ENCODE assay signal across 32 cellular contexts in genomic region chr19:5916201-5916708, GRCh38. TPM values are rescaled to one million over a fixed set of nuclear protein-coding genes. Genes with fewer than 3 reads are reported as not detected.
DNase-seq lines count a peak whose midpoint lies in the region; ATAC-seq, FAIRE-seq and TF ChIP-seq lines count a peak whose summit lies in the region.
"Had no signal": no experiment of that assay in that cellular context is flagged by ENCODE, and none has a peak within 500 bp of the region (broad histone marks: within the 10 kb centered on the region; RNA-seq: fewer than 3 reads in every experiment).

No MANE protein-coding gene starts in this region.

- ATAC-seq in HepG2 (no peak), right lobe of liver (no peak), gastroesophageal sphincter (peak; percentile 57)
- ATAC-seq: activated CD8-positive, alpha-beta T cell treated with anti-CD3 and anti-CD28 coated beads, Interleukin-2, amount 10 ng/mL, durations not matched to agents 7 days and 5 days; stimulated activated naive CD8-positive, alpha-beta T cell treated with anti-CD3 and anti-CD28 coated beads, Interleukin-15, Interleukin-2, amounts not matched to agents 100 U/mL and 50 U/mL, for 24 hours had no signal

- intact Hi-C loops in HepG2 (cut with micrococcal nuclease; ENCODE audit: unreplicated experiment) (no loop called here), right lobe of liver (cut with DNase I) (no loop called here), kidney (cut with DNase I) (no loop called here)

- TF ChIP-seq EP300 in HepG2 (IDR thresholded peaks at IDR 0.05; ENCODE audit: low read depth in 2 of 2, low read length in 2 of 2) (no peak), HepG2 (CRISPR knock-in tag; IDR thresholded peaks at IDR 0.05; ENCODE audit: borderline replicate concordance) (no peak), gastroesophageal sphincter (IDR thresholded peaks at IDR 0.05) (no peak)

- H3K79me2 ChIP-seq in HepG2 (ENCODE audit: insufficient read depth, low read length) = no peaks in the 10 kb centered on the region

- peaks cover 16% of the 10 kb centered on the region for H3K4me1 Mint-ChIP-seq in nephron progenitor cell
- H3K4me1 Mint-ChIP-seq: activated naive CD4-positive, alpha-beta T cell treated with anti-CD3 and anti-CD28 coated beads, Interleukin-2, amount 10 ng/mL, durations not matched to agents 7 days and 5 days; H9 had no signal

- TSS peak; percentile 45 for BruUV-seq in HepG2 (replicated peaks; lab: Mats Ljungman, UMichigan)

- TF ChIP-seq CTCF in HepG2 (CRISPR knock-in tag; IDR thresholded peaks at IDR 0.05) (no peak), right lobe of liver (IDR thresholded peaks at IDR 0.05) (no peak), gastroesophageal sphincter (IDR thresholded peaks at IDR 0.05) (no peak), nephron progenitor cell (IDR thresholded peaks at IDR 0.05) (no peak), BE2C (IDR thresholded peaks at IDR 0.05; ENCODE audit: low read depth, low read length) (no peak), kidney (IDR thresholded peaks at IDR 0.05; ENCODE audit: borderline replicate concordance, extremely low read depth, insufficient read depth) (no peak)

- H3K27me3 Mint-ChIP-seq in nephron progenitor cell (ENCODE audit: low read depth, poor library complexity) = no peaks in the 10 kb centered on the region
- H3K27me3 Mint-ChIP-seq: activated naive CD4-positive, alpha-beta T cell treated with anti-CD3 and anti-CD28 coated beads, Interleukin-2, amount 10 ng/mL, durations not matched to agents 7 days and 5 days had no signal

- H3K4me2 ChIP-seq in HepG2 (ENCODE audit: low read depth, low read length) = no peak overlapping the region

- H3K9me3 ChIP-seq in HepG2 (ENCODE audit: low read length) = no peaks in the 10 kb centered on the region
- H3K9me3 ChIP-seq in right lobe of liver = no peaks in the 10 kb centered on the region
- no peaks in the 10 kb centered on the region for H3K9me3 ChIP-seq in gastroesophageal sphincter
- H3K9me3 ChIP-seq in BE2C = no peaks in the 10 kb centered on the region
- no peaks in the 10 kb centered on the region for H3K9me3 ChIP-seq in kidney (ENCODE audit: control insufficient read depth in 1 of 2, low read length in 2 of 2)
- H3K9me3 ChIP-seq: spleen, transverse colon had no signal

- no peaks in the 10 kb centered on the region for H3K9me3 Mint-ChIP-seq in nephron progenitor cell
- H3K9me3 Mint-ChIP-seq: activated naive CD4-positive, alpha-beta T cell treated with anti-CD3 and anti-CD28 coated beads, Interleukin-2, amount 10 ng/mL, durations not matched to agents 7 days and 5 days; H9; T-helper 2 cell treated with Interferon-gamma antibody and Interleukin-4, amounts not matched to agents 5 μg/mL and 100 μg/mL, for 36 hours had no signal

- H3K27me3 ChIP-seq in HepG2 (ENCODE audit: control insufficient read depth in 1 of 2, insufficient read depth in 2 of 2, low read length in 2 of 2) (no peaks in the 10 kb centered on the region), right lobe of liver (no peaks in the 10 kb centered on the region), gastroesophageal sphincter (no peaks in the 10 kb centered on the region), BE2C (no peaks in the 10 kb centered on the region)
- H3K27me3 ChIP-seq: spleen, transverse colon had no signal

- CTCF ChIA-PET in HepG2 (lab: Yijun Ruan, JAX; ENCODE audit: low intra/inter-chr PET ratio, low total read pairs) = no interaction called here

- H3K4me1 ChIP-seq in HepG2 (ENCODE audit: insufficient read depth, low read length) (peaks cover 44% of the 10 kb centered on the region), right lobe of liver (peaks cover 0 to 10% (median 5%) of the 10 kb centered on the region in 4 donors), gastroesophageal sphincter (peaks cover 0 to 34% (median 21%) of the 10 kb centered on the region in 3 donors), BE2C (peaks cover 10% of the 10 kb centered on the region), kidney (ENCODE audit: control insufficient read depth in 1 of 2, insufficient read depth in 1 of 2, low read depth in 1 of 2, low read length in 2 of 2) (peaks cover 0 to 11% of the 10 kb centered on the region in 2 donors)

- WGBS in HepG2 (ENCODE audit: low lambda C conversion rate) = 91% methylated on average over 5 of the region's 14 CpGs
- WGBS in right lobe of liver (ENCODE audit: insufficient coverage, low coverage, low lambda C conversion rate, missing lambda C conversion rate) = 85% methylated on average over 9 of the region's 14 CpGs
- no CpG with 5 or more reads among the region's 14 CpGs for WGBS in gastroesophageal sphincter (ENCODE audit: low coverage in 1 of 2), 2 donors

- peaks cover 4% of the 10 kb centered on the region for H3K36me3 Mint-ChIP-seq in nephron progenitor cell (ENCODE audit: low read depth)

- H3K36me3 ChIP-seq in HepG2 (replicated peaks in 1 of 2; ENCODE audit: control insufficient read depth in 1 of 2, insufficient read depth in 2 of 2, low read length in 2 of 2) (peaks cover 26 to 48% of the 10 kb centered on the region in 2 experiments; a peak in 4 of 5 replicates), right lobe of liver (peaks cover 0 to 40% (median 12%) of the 10 kb centered on the region in 4 donors), gastroesophageal sphincter (peaks cover 0 to 73% of the 10 kb centered on the region in 2 donors), BE2C (peaks cover 63% of the 10 kb centered on the region), kidney (ENCODE audit: control insufficient read depth in 1 of 2, insufficient read depth in 2 of 2, low read length in 2 of 2) (peaks cover 5 to 12% of the 10 kb centered on the region in 2 donors)

- no peak for TF ChIP-seq RAD21 in HepG2 (CRISPR knock-in tag; IDR thresholded peaks at IDR 0.05)

- no peak overlapping the region for H2AFZ ChIP-seq in HepG2 (ENCODE audit: low read length)

- in situ Hi-C loops in HepG2 (cut with HindIII; ENCODE audit: extremely low pct_ligation_motif_present, low pct_unique_long_range_greater_than_20kb) = no loop called here

- no peak for TF ChIP-seq POLR2A in HepG2 (IDR thresholded peaks at IDR 0.05; ENCODE audit: insufficient read depth in 1 of 2, low read depth in 2 of 2, low read length in 2 of 2)
- TF ChIP-seq POLR2A in right lobe of liver (IDR thresholded peaks at IDR 0.05) = no peak
- TF ChIP-seq POLR2A in gastroesophageal sphincter (IDR thresholded peaks at IDR 0.05) = no peak

- no peaks in the 10 kb centered on the region for H4K20me1 ChIP-seq in HepG2 (ENCODE audit: insufficient read depth, low read length)

- DNase-seq in HepG2 (ENCODE audit: low spot score) (no peak), right lobe of liver (no peak), nephron progenitor cell (no peak), BE2C (no peak), kidney (no peak), AG08396 (ENCODE audit: low spot score) (no peak), NCI-H1930 (lab: John Stamatoyannopoulos, UW) (no peak)
- DNase-seq: activated CD8-positive, alpha-beta T cell treated with anti-CD3 and anti-CD28 coated beads, Interleukin-2, amount 10 ng/mL, durations not matched to agents 7 days and 5 days; activated naive CD4-positive, alpha-beta T cell treated with anti-CD3 and anti-CD28 coated beads, Interleukin-2, amount 10 ng/mL, durations not matched to agents 7 days and 5 days; activated T-cell treated with anti-CD3 and anti-CD28 coated beads, Interleukin-2, amount 50 U/mL, for 48 hours; amygdala; central memory CD4-positive, alpha-beta T cell; foreskin fibroblast; H9; MM.1S; NCI-H1436; NCI-H510A treated with DMSO at 0.1 percent for 48 hours; NK-92 treated with Interleukin-12 subunit alpha and Interleukin-12 subunit beta, amount 100 ng/mL, for 24 hours; nucleus accumbens; spleen; stimulated activated CD4-positive, alpha-beta T cell treated with anti-CD3 and anti-CD28 coated beads, Interleukin-4, amount 100 ng/mL, for 1 hour; stimulated activated naive CD8-positive, alpha-beta T cell treated with anti-CD3 and anti-CD28 coated beads, Interleukin-15, Interleukin-2, amounts not matched to agents 100 U/mL and 50 U/mL, for 24 hours; transverse colon had no signal

- H3K27ac Mint-ChIP-seq in nephron progenitor cell = peak overlapping the region; percentile 69
- H3K27ac Mint-ChIP-seq: activated CD8-positive, alpha-beta T cell treated with anti-CD3 and anti-CD28 coated beads, Interleukin-2, amount 10 ng/mL, durations not matched to agents 7 days and 5 days; activated naive CD4-positive, alpha-beta T cell treated with anti-CD3 and anti-CD28 coated beads, Interleukin-2, amount 10 ng/mL, durations not matched to agents 7 days and 5 days; H9; T-helper 2 cell treated with Interferon-gamma antibody and Interleukin-4, amounts not matched to agents 5 μg/mL and 100 μg/mL, for 36 hours had no signal

- H3K4me3 ChIP-seq in HepG2 (replicated peaks in 1 of 3; ENCODE audit: insufficient read depth in 1 of 3, low read depth in 2 of 3, low read length in 3 of 3) = no peak overlapping the region
- no peak overlapping the region for H3K4me3 ChIP-seq in right lobe of liver
- H3K4me3 ChIP-seq in gastroesophageal sphincter = no peak overlapping the region
- no peak overlapping the region for H3K4me3 ChIP-seq in BE2C (ENCODE audit: low read depth, low read length)
- H3K4me3 ChIP-seq in kidney (ENCODE audit: low read length in 2 of 2) = no peak overlapping the region
- H3K4me3 ChIP-seq: spleen, transverse colon had no signal

- no peak overlapping the region for H3K27ac ChIP-seq in HepG2 (ENCODE audit: extremely low read length, insufficient read depth, low read length)
- no peak overlapping the region for H3K27ac ChIP-seq in right lobe of liver
- peak overlapping the region in 3 of 4 donors; percentile 36 to 72 (median 70) for H3K27ac ChIP-seq in gastroesophageal sphincter
- H3K27ac ChIP-seq in kidney (ENCODE audit: low read depth in 2 of 2, low read length in 2 of 2) = no peak overlapping the region
- H3K27ac ChIP-seq: C4-2B, epithelial cell of prostate, spleen had no signal

- H3K9ac ChIP-seq in HepG2 (ENCODE audit: insufficient read depth, low read depth, low read length) (no peak overlapping the region), kidney (ENCODE audit: low read length in 2 of 2) (no peak overlapping the region)

- FAIRE-seq in HepG2 (lab: Jason Lieb, UNC) (no peak), kidney (lab: Jason Lieb, UNC) (no peak)
- FAIRE-seq: D721Med, GM18507 had no signal

- no peak overlapping the region for H3K4me3 Mint-ChIP-seq in nephron progenitor cell
- H3K4me3 Mint-ChIP-seq: activated CD8-positive, alpha-beta T cell treated with anti-CD3 and anti-CD28 coated beads, Interleukin-2, amount 10 ng/mL, durations not matched to agents 7 days and 5 days; activated naive CD4-positive, alpha-beta T cell treated with anti-CD3 and anti-CD28 coated beads, Interleukin-2, amount 10 ng/mL, durations not matched to agents 7 days and 5 days; H9; T-helper 2 cell treated with Interferon-gamma antibody and Interleukin-4, amounts not matched to agents 5 μg/mL and 100 μg/mL, for 36 hours had no signal

- POLR2A ChIA-PET in HepG2 (lab: Yijun Ruan, JAX) = interaction anchor here (1.0 kb wide), 1 partner anchor 12 kb away, joined by 3 read pairs; no protein-coding TSS in a partner anchor

RNA-seq across cellular contexts. Expression of gene CAPS, which starts 2.2 kb away (rescaled TPM):
- total RNA-seq in HepG2 (2016; rRNA removed; fragmentation: Illumina TruSeq; extraction: Trizol) (1.7 and 3.1 TPM in 2 replicates), right lobe of liver (1 to 10 TPM; 1.1 to 7.9 (median 5.0) TPM), gastroesophageal sphincter (10 to 100 TPM in 3 of 4 donors, 1 to 10 TPM in 1; 10.0 to 19.6 (median 15.2) TPM), kidney (82.1 TPM)
- 0.40 and 0.53 TPM in 2 replicates for total RNA-seq in HepG2 (2016; cell fraction: cytosol; rRNA removed; fragmentation: Illumina TruSeq; extraction: Trizol; ENCODE audit: low read depth)
- 1.1 and 3.0 TPM in 2 replicates for total RNA-seq in HepG2 (2016; cell fraction: insoluble cytoplasmic fraction; rRNA removed; fragmentation: Illumina TruSeq; extraction: Trizol)
- 1.2 and 1.4 TPM in 2 replicates for total RNA-seq in HepG2 (2016; cell fraction: membrane; rRNA removed; fragmentation: Illumina TruSeq; extraction: Trizol)
- total RNA-seq in HepG2 (2016; cell fraction: nucleus; rRNA removed; fragmentation: Illumina TruSeq; extraction: Trizol) = 2.6 and 2.9 TPM in 2 replicates
- polyA plus RNA-seq in HepG2 (2011; rRNA removed) (3.1 and 4.5 TPM in 2 replicates), kidney (ENCODE audit: insufficient read depth, low read depth, low replicate concordance) (53.0 TPM)
- 2.9 and 3.5 TPM in 2 replicates for polyA plus RNA-seq in HepG2 (2011; cell fraction: cytosol; rRNA removed)
- 19.5 and 22.9 TPM in 2 replicates for polyA plus RNA-seq in HepG2 (2011; cell fraction: nucleus; rRNA removed)
- 1.8 and 1.9 TPM in 2 replicates for polyA plus RNA-seq in HepG2 (2012)
- polyA plus RNA-seq in HepG2 (2016; cell fraction: cytosol; fragmentation: Illumina TruSeq; extraction: Trizol; ENCODE audit: low read depth) = 0.40 and 0.43 TPM in 2 replicates
- 1.1 and 1.4 TPM in 2 replicates for polyA plus RNA-seq in HepG2 (2016; cell fraction: insoluble cytoplasmic fraction; fragmentation: Illumina TruSeq; extraction: Trizol; ENCODE audit: low read depth)
- polyA plus RNA-seq in HepG2 (2016; cell fraction: membrane; fragmentation: Illumina TruSeq; extraction: Trizol; ENCODE audit: low read depth) = 0.61 and 0.87 TPM in 2 replicates
- 10.1 and 13.8 TPM in 2 replicates for polyA plus RNA-seq in HepG2 (2016; cell fraction: nucleus; fragmentation: Illumina TruSeq; extraction: Trizol; ENCODE audit: insufficient read depth, low read depth)
- 0.28 and 3.1 TPM in 2 replicates for polyA minus RNA-seq in HepG2 (2011; rRNA and poly(A)+ RNA removed; ENCODE audit: low replicate concordance)
- 0.40 and 1.1 TPM in 2 replicates for polyA minus RNA-seq in HepG2 (2011; cell fraction: cytosol; rRNA and poly(A)+ RNA removed)
- polyA minus RNA-seq in HepG2 (2011; cell fraction: nucleus; rRNA and poly(A)+ RNA removed) = 3.0 and 3.1 TPM in 2 replicates
- 3.5 TPM for polyA plus RNA-seq in BE2C (2012; ENCODE audit: insufficient read depth, insufficient read length, low read depth)

RNA-seq across cellular contexts. Expression of gene VMAC, which starts 11.6 kb away (rescaled TPM):
- total RNA-seq in HepG2 (2016; rRNA removed; fragmentation: Illumina TruSeq; extraction: Trizol) = 1.2 and 2.4 TPM in 2 replicates
- 1.2 and 2.0 TPM in 2 replicates for total RNA-seq in HepG2 (2016; cell fraction: cytosol; rRNA removed; fragmentation: Illumina TruSeq; extraction: Trizol; ENCODE audit: low read depth)
- 1.1 and 2.6 TPM in 2 replicates for total RNA-seq in HepG2 (2016; cell fraction: insoluble cytoplasmic fraction; rRNA removed; fragmentation: Illumina TruSeq; extraction: Trizol)
- total RNA-seq in HepG2 (2016; cell fraction: membrane; rRNA removed; fragmentation: Illumina TruSeq; extraction: Trizol) = 1.6 and 2.0 TPM in 2 replicates
- 2.4 and 2.8 TPM in 2 replicates for total RNA-seq in HepG2 (2016; cell fraction: nucleus; rRNA removed; fragmentation: Illumina TruSeq; extraction: Trizol)
- 2.4 and 3.1 TPM in 2 replicates for polyA plus RNA-seq in HepG2 (2011; rRNA removed)
- polyA plus RNA-seq in HepG2 (2011; cell fraction: cytosol; rRNA removed) = 1.3 and 1.9 TPM in 2 replicates
- 12.9 and 13.7 TPM in 2 replicates for polyA plus RNA-seq in HepG2 (2011; cell fraction: nucleus; rRNA removed)
- 0.61 and 1.0 TPM in 2 replicates for polyA plus RNA-seq in HepG2 (2012)
- polyA plus RNA-seq in HepG2 (2016; cell fraction: cytosol; fragmentation: Illumina TruSeq; extraction: Trizol; ENCODE audit: low read depth) = 0.49 and 0.65 TPM in 2 replicates
- polyA plus RNA-seq in HepG2 (2016; cell fraction: insoluble cytoplasmic fraction; fragmentation: Illumina TruSeq; extraction: Trizol; ENCODE audit: low read depth) = 0.78 and 1.4 TPM in 2 replicates
- 0.82 and 0.91 TPM in 2 replicates for polyA plus RNA-seq in HepG2 (2016; cell fraction: membrane; fragmentation: Illumina TruSeq; extraction: Trizol; ENCODE audit: low read depth)
- 4.8 and 5.0 TPM in 2 replicates for polyA plus RNA-seq in HepG2 (2016; cell fraction: nucleus; fragmentation: Illumina TruSeq; extraction: Trizol; ENCODE audit: insufficient read depth, low read depth)
- 0.33 and 2.8 TPM in 2 replicates for polyA minus RNA-seq in HepG2 (2011; rRNA and poly(A)+ RNA removed; ENCODE audit: low replicate concordance)
- 0.59 and 1.2 TPM in 2 replicates for polyA minus RNA-seq in HepG2 (2011; cell fraction: cytosol; rRNA and poly(A)+ RNA removed)
- 3.7 and 4.2 TPM in 2 replicates for polyA minus RNA-seq in HepG2 (2011; cell fraction: nucleus; rRNA and poly(A)+ RNA removed)
- 1 to 10 TPM; 1.7 to 3.9 (median 2.8) TPM for total RNA-seq in right lobe of liver
- total RNA-seq in gastroesophageal sphincter = 1 to 10 TPM; 5.0 to 9.3 (median 8.0) TPM
- 0.68 TPM for polyA plus RNA-seq in BE2C (2012; ENCODE audit: insufficient read depth, insufficient read length, low read depth)
- 8.7 TPM for total RNA-seq in kidney
- polyA plus RNA-seq in kidney (ENCODE audit: insufficient read depth, low read depth, low replicate concordance) = 2.3 TPM

RNA-seq across cellular contexts. Expression of gene NDUFA11, which starts 12.7 kb away (rescaled TPM):
- total RNA-seq in HepG2 (2016; rRNA removed; fragmentation: Illumina TruSeq; extraction: Trizol) = 378 and 396 TPM in 2 replicates
- total RNA-seq in HepG2 (2016; cell fraction: cytosol; rRNA removed; fragmentation: Illumina TruSeq; extraction: Trizol; ENCODE audit: low read depth) = 206 and 277 TPM in 2 replicates
- 384 and 456 TPM in 2 replicates for total RNA-seq in HepG2 (2016; cell fraction: insoluble cytoplasmic fraction; rRNA removed; fragmentation: Illumina TruSeq; extraction: Trizol)
- total RNA-seq in HepG2 (2016; cell fraction: membrane; rRNA removed; fragmentation: Illumina TruSeq; extraction: Trizol) = 192 and 280 TPM in 2 replicates
- total RNA-seq in HepG2 (2016; cell fraction: nucleus; rRNA removed; fragmentation: Illumina TruSeq; extraction: Trizol) = 124 and 130 TPM in 2 replicates
- 286 and 302 TPM in 2 replicates for polyA plus RNA-seq in HepG2 (2011; rRNA removed)
- polyA plus RNA-seq in HepG2 (2011; cell fraction: cytosol; rRNA removed) = 407 and 879 TPM in 2 replicates
- polyA plus RNA-seq in HepG2 (2011; cell fraction: nucleus; rRNA removed) = 341 and 384 TPM in 2 replicates
- polyA plus RNA-seq in HepG2 (2012) = 182 and 188 TPM in 2 replicates
- 245 and 314 TPM in 2 replicates for polyA plus RNA-seq in HepG2 (2016; cell fraction: cytosol; fragmentation: Illumina TruSeq; extraction: Trizol; ENCODE audit: low read depth)
- 420 and 459 TPM in 2 replicates for polyA plus RNA-seq in HepG2 (2016; cell fraction: insoluble cytoplasmic fraction; fragmentation: Illumina TruSeq; extraction: Trizol; ENCODE audit: low read depth)
- polyA plus RNA-seq in HepG2 (2016; cell fraction: membrane; fragmentation: Illumina TruSeq; extraction: Trizol; ENCODE audit: low read depth) = 204 and 246 TPM in 2 replicates
- 232 and 235 TPM in 2 replicates for polyA plus RNA-seq in HepG2 (2016; cell fraction: nucleus; fragmentation: Illumina TruSeq; extraction: Trizol; ENCODE audit: insufficient read depth, low read depth)
- 32.1 and 88.3 TPM in 2 replicates for polyA minus RNA-seq in HepG2 (2011; rRNA and poly(A)+ RNA removed; ENCODE audit: low replicate concordance)
- 38.6 and 41.0 TPM in 2 replicates for polyA minus RNA-seq in HepG2 (2011; cell fraction: cytosol; rRNA and poly(A)+ RNA removed)
- 16.5 and 21.2 TPM in 2 replicates for polyA minus RNA-seq in HepG2 (2011; cell fraction: nucleus; rRNA and poly(A)+ RNA removed)
- 100 to 1,000 TPM; 108 to 161 (median 157) TPM for total RNA-seq in right lobe of liver
- total RNA-seq in gastroesophageal sphincter = 100 to 1,000 TPM; 244 to 299 (median 265) TPM
- 1,009 TPM for polyA plus RNA-seq in BE2C (2012; ENCODE audit: insufficient read depth, insufficient read length, low read depth)
- total RNA-seq in kidney = 200 TPM
- polyA plus RNA-seq in kidney (ENCODE audit: insufficient read depth, low read depth, low replicate concordance) = 763 TPM

RNA-seq across cellular contexts. Expression of gene FUT5, which starts 45.9 kb away (rescaled TPM):
- not detected in 2 replicates for total RNA-seq in HepG2 (2016; rRNA removed; fragmentation: Illumina TruSeq; extraction: Trizol)
- total RNA-seq in HepG2 (2016; cell fraction: cytosol; rRNA removed; fragmentation: Illumina TruSeq; extraction: Trizol; ENCODE audit: low read depth) = not detected in 2 replicates
- not detected in 2 replicates for total RNA-seq in HepG2 (2016; cell fraction: insoluble cytoplasmic fraction; rRNA removed; fragmentation: Illumina TruSeq; extraction: Trizol)
- not detected in 2 replicates for total RNA-seq in HepG2 (2016; cell fraction: membrane; rRNA removed; fragmentation: Illumina TruSeq; extraction: Trizol)
- total RNA-seq in HepG2 (2016; cell fraction: nucleus; rRNA removed; fragmentation: Illumina TruSeq; extraction: Trizol) = not detected in 2 replicates
- 0.03 and 0.10 TPM in 2 replicates for polyA plus RNA-seq in HepG2 (2011; rRNA removed)
- polyA plus RNA-seq in HepG2 (2011; cell fraction: cytosol; rRNA removed) = 0.03 and 0.05 TPM in 2 replicates
- polyA plus RNA-seq in HepG2 (2011; cell fraction: nucleus; rRNA removed) = 0.45 and 0.69 TPM in 2 replicates
- polyA plus RNA-seq in HepG2 (2012) = 0.35 TPM in 1 of 2 replicates, not detected in the other
- not detected in 2 replicates for polyA plus RNA-seq in HepG2 (2016; cell fraction: cytosol; fragmentation: Illumina TruSeq; extraction: Trizol; ENCODE audit: low read depth)
- polyA plus RNA-seq in HepG2 (2016; cell fraction: insoluble cytoplasmic fraction; fragmentation: Illumina TruSeq; extraction: Trizol; ENCODE audit: low read depth) = not detected in 2 replicates
- not detected in 2 replicates for polyA plus RNA-seq in HepG2 (2016; cell fraction: membrane; fragmentation: Illumina TruSeq; extraction: Trizol; ENCODE audit: low read depth)
- polyA plus RNA-seq in HepG2 (2016; cell fraction: nucleus; fragmentation: Illumina TruSeq; extraction: Trizol; ENCODE audit: insufficient read depth, low read depth) = 0.32 TPM in 1 of 2 replicates, not detected in the other
- polyA minus RNA-seq in HepG2 (2011; rRNA and poly(A)+ RNA removed; ENCODE audit: low replicate concordance) = 0.08 and 0.14 TPM in 2 replicates
- not detected in 2 replicates for polyA minus RNA-seq in HepG2 (2011; cell fraction: cytosol; rRNA and poly(A)+ RNA removed)
- 1.1 and 1.4 TPM in 2 replicates for polyA minus RNA-seq in HepG2 (2011; cell fraction: nucleus; rRNA and poly(A)+ RNA removed)
- total RNA-seq in right lobe of liver = under 1 TPM in 4 of 6 experiments, not detected in 2; 0.13 to 0.97 (median 0.39) TPM
- not detected for total RNA-seq in gastroesophageal sphincter
- not detected for polyA plus RNA-seq in BE2C (2012; ENCODE audit: insufficient read depth, insufficient read length, low read depth)
- total RNA-seq in kidney = 0.22 TPM
- polyA plus RNA-seq in kidney (ENCODE audit: insufficient read depth, low read depth, low replicate concordance) = not detected
- total RNA-seq: activated CD8-positive, alpha-beta T cell treated with anti-CD3 and anti-CD28 coated beads, Interleukin-2, amount 10 ng/mL, durations not matched to agents 7 days and 5 days; H9; kidney epithelial cell; myocyte; renal cortical epithelial cell; spleen had no signal
- polyA plus RNA-seq: spleen had no signal

Comparison
In these comparisons a context has a peak if more than half of its experiments do, and no peak if none do; other contexts are left out.
1. H3K27ac ChIP-seq: peak in gastroesophageal sphincter (3 of 4); none in HepG2 (single experiment), right lobe of liver (0 of 3) and kidney (0 of 2).